Comparison of ENCODE assay signal across 1 cellular context in the genomic region with DNA sequence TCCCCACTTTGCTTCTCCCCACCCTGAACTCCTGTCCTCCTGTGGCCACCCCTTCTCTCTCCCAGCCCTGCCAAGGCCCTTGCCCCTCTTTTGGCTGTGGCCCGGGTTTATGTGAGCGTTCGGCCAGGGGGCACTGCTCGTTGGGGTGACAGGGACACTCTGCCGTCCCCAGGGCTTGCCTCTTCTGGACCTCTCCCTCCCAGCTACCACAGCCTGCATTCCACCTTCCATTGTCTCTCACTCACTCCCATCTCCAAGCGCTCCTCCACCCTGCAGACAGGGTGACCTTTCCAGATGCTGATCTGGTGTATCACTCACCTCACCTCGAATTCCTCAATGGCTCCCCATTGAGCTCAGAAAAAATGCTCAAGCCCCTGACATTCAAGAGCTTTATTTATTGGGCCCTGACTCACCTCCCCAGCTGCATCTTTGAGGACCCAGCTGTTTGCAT.
TF ChIP-seq lines count a peak whose summit lies in the region.

No MANE protein-coding gene starts in this region.

TF ChIP-seq in WTC11, 78 proteins besides CTCF, POLR2A, EP300 and RAD21 (continued from another document):
- no peak for TF ChIP-seq AFF4 (CRISPR knock-in tag; IDR thresholded peaks at IDR 0.05; ENCODE audit: borderline replicate concordance)
- no peak for TF ChIP-seq ATF1 (CRISPR knock-in tag; IDR thresholded peaks at IDR 0.05)
- no peak for TF ChIP-seq ZNF423 (CRISPR knock-in tag; IDR thresholded peaks at IDR 0.05)
- no peak for TF ChIP-seq SOX15 (CRISPR knock-in tag; IDR thresholded peaks at IDR 0.05)
- TF ChIP-seq, protein P1, sequence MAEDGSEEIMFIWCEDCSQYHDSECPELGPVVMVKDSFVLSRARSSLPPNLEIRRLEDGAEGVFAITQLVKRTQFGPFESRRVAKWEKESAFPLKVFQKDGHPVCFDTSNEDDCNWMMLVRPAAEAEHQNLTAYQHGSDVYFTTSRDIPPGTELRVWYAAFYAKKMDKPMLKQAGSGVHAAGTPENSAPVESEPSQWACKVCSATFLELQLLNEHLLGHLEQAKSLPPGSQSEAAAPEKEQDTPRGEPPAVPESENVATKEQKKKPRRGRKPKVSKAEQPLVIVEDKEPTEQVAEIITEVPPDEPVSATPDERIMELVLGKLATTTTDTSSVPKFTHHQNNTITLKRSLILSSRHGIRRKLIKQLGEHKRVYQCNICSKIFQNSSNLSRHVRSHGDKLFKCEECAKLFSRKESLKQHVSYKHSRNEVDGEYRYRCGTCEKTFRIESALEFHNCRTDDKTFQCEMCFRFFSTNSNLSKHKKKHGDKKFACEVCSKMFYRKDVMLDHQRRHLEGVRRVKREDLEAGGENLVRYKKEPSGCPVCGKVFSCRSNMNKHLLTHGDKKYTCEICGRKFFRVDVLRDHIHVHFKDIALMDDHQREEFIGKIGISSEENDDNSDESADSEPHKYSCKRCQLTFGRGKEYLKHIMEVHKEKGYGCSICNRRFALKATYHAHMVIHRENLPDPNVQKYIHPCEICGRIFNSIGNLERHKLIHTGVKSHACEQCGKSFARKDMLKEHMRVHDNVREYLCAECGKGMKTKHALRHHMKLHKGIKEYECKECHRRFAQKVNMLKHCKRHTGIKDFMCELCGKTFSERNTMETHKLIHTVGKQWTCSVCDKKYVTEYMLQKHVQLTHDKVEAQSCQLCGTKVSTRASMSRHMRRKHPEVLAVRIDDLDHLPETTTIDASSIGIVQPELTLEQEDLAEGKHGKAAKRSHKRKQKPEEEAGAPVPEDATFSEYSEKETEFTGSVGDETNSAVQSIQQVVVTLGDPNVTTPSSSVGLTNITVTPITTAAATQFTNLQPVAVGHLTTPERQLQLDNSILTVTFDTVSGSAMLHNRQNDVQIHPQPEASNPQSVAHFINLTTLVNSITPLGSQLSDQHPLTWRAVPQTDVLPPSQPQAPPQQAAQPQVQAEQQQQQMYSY (CRISPR knock-in tag; IDR thresholded peaks at IDR 0.05): no peak
- no peak for TF ChIP-seq JUN (CRISPR knock-in tag; IDR thresholded peaks at IDR 0.05)
- no peak for TF ChIP-seq ZNF138 (CRISPR knock-in tag; conservative IDR thresholded peaks at IDR 0.05)
- TF ChIP-seq, protein P2, sequence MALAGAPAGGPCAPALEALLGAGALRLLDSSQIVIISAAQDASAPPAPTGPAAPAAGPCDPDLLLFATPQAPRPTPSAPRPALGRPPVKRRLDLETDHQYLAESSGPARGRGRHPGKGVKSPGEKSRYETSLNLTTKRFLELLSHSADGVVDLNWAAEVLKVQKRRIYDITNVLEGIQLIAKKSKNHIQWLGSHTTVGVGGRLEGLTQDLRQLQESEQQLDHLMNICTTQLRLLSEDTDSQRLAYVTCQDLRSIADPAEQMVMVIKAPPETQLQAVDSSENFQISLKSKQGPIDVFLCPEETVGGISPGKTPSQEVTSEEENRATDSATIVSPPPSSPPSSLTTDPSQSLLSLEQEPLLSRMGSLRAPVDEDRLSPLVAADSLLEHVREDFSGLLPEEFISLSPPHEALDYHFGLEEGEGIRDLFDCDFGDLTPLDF (CRISPR knock-in tag; IDR thresholded peaks at IDR 0.05): no peak
- TF ChIP-seq, protein P3, sequence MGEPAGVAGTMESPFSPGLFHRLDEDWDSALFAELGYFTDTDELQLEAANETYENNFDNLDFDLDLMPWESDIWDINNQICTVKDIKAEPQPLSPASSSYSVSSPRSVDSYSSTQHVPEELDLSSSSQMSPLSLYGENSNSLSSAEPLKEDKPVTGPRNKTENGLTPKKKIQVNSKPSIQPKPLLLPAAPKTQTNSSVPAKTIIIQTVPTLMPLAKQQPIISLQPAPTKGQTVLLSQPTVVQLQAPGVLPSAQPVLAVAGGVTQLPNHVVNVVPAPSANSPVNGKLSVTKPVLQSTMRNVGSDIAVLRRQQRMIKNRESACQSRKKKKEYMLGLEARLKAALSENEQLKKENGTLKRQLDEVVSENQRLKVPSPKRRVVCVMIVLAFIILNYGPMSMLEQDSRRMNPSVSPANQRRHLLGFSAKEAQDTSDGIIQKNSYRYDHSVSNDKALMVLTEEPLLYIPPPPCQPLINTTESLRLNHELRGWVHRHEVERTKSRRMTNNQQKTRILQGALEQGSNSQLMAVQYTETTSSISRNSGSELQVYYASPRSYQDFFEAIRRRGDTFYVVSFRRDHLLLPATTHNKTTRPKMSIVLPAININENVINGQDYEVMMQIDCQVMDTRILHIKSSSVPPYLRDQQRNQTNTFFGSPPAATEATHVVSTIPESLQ (CRISPR knock-in tag; IDR thresholded peaks at IDR 0.05): no peak
- TF ChIP-seq NR2C2 (CRISPR knock-in tag; IDR thresholded peaks at IDR 0.05): no peak
- no peak for TF ChIP-seq MLX (CRISPR knock-in tag; IDR thresholded peaks at IDR 0.05)
- no peak for TF ChIP-seq ELF4 (CRISPR knock-in tag; IDR thresholded peaks at IDR 0.05; ENCODE audit: low read depth)
